In the genomic region with DNA sequence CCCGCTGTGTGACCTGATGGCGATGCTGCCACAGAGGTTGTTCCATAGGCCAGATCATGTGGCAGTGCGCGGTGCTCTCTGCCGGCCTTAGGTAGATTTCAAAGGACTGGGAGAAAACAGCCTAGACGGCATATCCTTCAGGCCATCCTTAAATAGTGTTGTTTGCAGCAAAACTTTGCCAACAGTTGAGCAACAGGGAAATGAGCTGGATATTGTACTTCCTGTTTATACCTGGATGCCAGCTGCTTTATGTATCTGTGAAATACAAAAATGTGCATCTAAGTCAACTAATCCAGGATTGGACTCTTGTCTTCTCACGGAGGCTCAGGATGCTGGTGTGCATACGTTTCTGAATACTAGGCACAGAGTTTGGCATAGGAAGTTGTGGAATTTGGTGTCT, we compare ENCODE assay signal across 26 cellular contexts.
"Had no signal": no experiment of that assay in that cellular context is flagged by ENCODE, and none has a peak within 500 bp of the region (broad histone marks: within the 10 kb centered on the region; RNA-seq: fewer than 3 reads in every experiment).

No MANE protein-coding gene starts in this region.

- H3K9ac ChIP-seq: neural progenitor cell, parathyroid adenoma had no signal

- H3K36me3 ChIP-seq: esophagus squamous epithelium, neural progenitor cell, right atrium auricular region, suprapubic skin, transverse colon, upper lobe of right lung, uterus had no signal

- ATAC-seq: left lobe of liver; naive thymus-derived CD4-positive, alpha-beta T cell; stimulated activated naive CD8-positive, alpha-beta T cell treated with anti-CD3 and anti-CD28 coated beads, Interleukin-15, amount 100 ng/mL, for 72 hours; upper lobe of right lung had no signal

- H3K79me2 ChIP-seq: parathyroid adenoma had no signal

- H3K27ac ChIP-seq: coronary artery, esophagus squamous epithelium, neural progenitor cell, parathyroid adenoma, right atrium auricular region, suprapubic skin, transverse colon, upper lobe of right lung, uterus had no signal

- H3K9me3 ChIP-seq: esophagus squamous epithelium, right atrium auricular region, suprapubic skin, transverse colon, upper lobe of right lung, uterus had no signal

- H2AFZ ChIP-seq: neural progenitor cell, parathyroid adenoma had no signal

- H3K4me3 ChIP-seq: coronary artery, dorsolateral prefrontal cortex, esophagus squamous epithelium, lung, neural progenitor cell, right atrium auricular region, smooth muscle cell, suprapubic skin, transverse colon, upper lobe of right lung, uterus had no signal

- H3K4me2 ChIP-seq: neural progenitor cell, smooth muscle cell had no signal

- FAIRE-seq: frontal cortex, kidney had no signal

- H3K4me1 ChIP-seq: esophagus squamous epithelium, neural progenitor cell, parathyroid adenoma, right atrium auricular region, suprapubic skin, transverse colon, upper lobe of right lung, uterus had no signal

- DNase-seq: dorsolateral prefrontal cortex; effector CD4-positive, alpha-beta T cell; esophagus squamous epithelium; hypothalamus; kidney; mesendoderm; midbrain; naive thymus-derived CD4-positive, alpha-beta T cell; stimulated activated CD4-positive, alpha-beta T cell treated with anti-CD3 and anti-CD28 coated beads, Interleukin-12 subunit alpha, Interleukin-12 subunit beta, amount 100 ng/mL, for 4 hours; stimulated activated CD4-positive, alpha-beta T cell treated with anti-CD3 and anti-CD28 coated beads, Interleukin-1b, Interleukin-23, amount 100 ng/mL, for 48 hours; stimulated activated CD4-positive, alpha-beta T cell treated with anti-CD3 and anti-CD28 coated beads, Interleukin-4, amount 100 ng/mL, for 1 hour; stimulated activated CD8-positive, alpha-beta memory T cell treated with anti-CD3 and anti-CD28 coated beads, Interleukin-4, amount 100 ng/mL, for 48 hours; stimulated activated naive CD4-positive, alpha-beta T cell; stimulated activated naive CD8-positive, alpha-beta T cell treated with anti-CD3 and anti-CD28 coated beads, Interleukin-15, amount 100 ng/mL, for 72 hours; transverse colon; upper lobe of right lung; uterus had no signal

- H3K27me3 ChIP-seq: dorsolateral prefrontal cortex, esophagus squamous epithelium, neural progenitor cell, right atrium auricular region, suprapubic skin, transverse colon, upper lobe of right lung, uterus had no signal
